In genomic region chr4:134426821-134427220, GRCh38 we compare ENCODE assay signal across 22 cellular contexts.
"Had no signal": no experiment of that assay in that cellular context is flagged by ENCODE, and none has a peak within 500 bp of the region (broad histone marks: within the 10 kb centered on the region; RNA-seq: fewer than 3 reads in every experiment).

No MANE protein-coding gene starts in this region.

- ATAC-seq: effector memory CD8-positive, alpha-beta T cell; esophagus mucosa; gastrocnemius medialis; heart right ventricle; left cardiac atrium; left lung; left ventricle myocardium superior; lower lobe of right lung; mucosa of descending colon; naive thymus-derived CD8-positive, alpha-beta T cell had no signal

- H3K36me3 ChIP-seq: esophagus squamous epithelium, gastrocnemius medialis, heart right ventricle, left lung, lower lobe of right lung had no signal

- H3K27ac ChIP-seq: epithelial cell of prostate, esophagus squamous epithelium, gastrocnemius medialis, heart right ventricle, left lung, lower lobe of right lung had no signal

- H3K27me3 ChIP-seq: esophagus squamous epithelium, gastrocnemius medialis, heart right ventricle, left lung had no signal

- H3K4me1 ChIP-seq: esophagus squamous epithelium, gastrocnemius medialis, heart right ventricle, left lung, lower lobe of right lung had no signal

- H3K4me3 ChIP-seq: esophagus squamous epithelium, gastrocnemius medialis, heart right ventricle, left lung, lower lobe of right lung, mucosa of descending colon had no signal

- H3K9me3 ChIP-seq: esophagus squamous epithelium, gastrocnemius medialis, left lung, lower lobe of right lung, mucosa of descending colon had no signal

- DNase-seq: effector CD8-positive, alpha-beta T cell; effector memory CD8-positive, alpha-beta T cell; endodermal cell; erythroblast; esophagus squamous epithelium; foreskin fibroblast; foreskin melanocyte; gastrocnemius medialis; glutamatergic neuron; head of caudate nucleus; heart right ventricle; hippocampal formation; left cardiac atrium; left lung; left ventricle myocardium superior; lower lobe of right lung; mesenchymal stem cell; mucosa of descending colon; naive B cell; naive thymus-derived CD8-positive, alpha-beta T cell had no signal
